Comparison of ENCODE assay signal across 1 cellular context in genomic region chr7:25624837-25625236, GRCh38.
TF ChIP-seq lines count a peak whose summit lies in the region.

No MANE protein-coding gene starts in this region.

TF ChIP-seq in H1, 55 proteins besides CTCF, POLR2A, EP300 and RAD21 (continued from another document):
- TF ChIP-seq ATF3 (IDR thresholded peaks at IDR 0.05; ENCODE audit: insufficient read depth, low read depth, low read length): no peak
- no peak for TF ChIP-seq SP1 (IDR thresholded peaks at IDR 0.05; ENCODE audit: low read depth, low read length)
- TF ChIP-seq MAFK (IDR thresholded peaks at IDR 0.05; ENCODE audit: low read depth, low read length): no peak
- no peak for TF ChIP-seq SIRT6 (IDR thresholded peaks at IDR 0.05; ENCODE audit: low read length)
- no peak for TF ChIP-seq HDAC2 (IDR thresholded peaks at IDR 0.05; ENCODE audit: borderline replicate concordance in 1 of 2, low read depth in 2 of 2, low read length in 2 of 2)
- TF ChIP-seq CBX8 (IDR thresholded peaks at IDR 0.05; ENCODE audit: borderline replicate concordance, low read depth, low read length): no peak
- TF ChIP-seq JUND (IDR thresholded peaks at IDR 0.05; ENCODE audit: low read length): no peak
- TF ChIP-seq CHD2 (IDR thresholded peaks at IDR 0.05; ENCODE audit: low read length): no peak
- no peak for TF ChIP-seq NRF1 (IDR thresholded peaks at IDR 0.05; ENCODE audit: low read depth, low read length)
- TF ChIP-seq BACH1 (IDR thresholded peaks at IDR 0.05; ENCODE audit: low read length): no peak
- TF ChIP-seq TAF1 (IDR thresholded peaks at IDR 0.05; ENCODE audit: low read depth, low read length): no peak
